19 cellular contexts compared by ENCODE assay signal in the genomic region with DNA sequence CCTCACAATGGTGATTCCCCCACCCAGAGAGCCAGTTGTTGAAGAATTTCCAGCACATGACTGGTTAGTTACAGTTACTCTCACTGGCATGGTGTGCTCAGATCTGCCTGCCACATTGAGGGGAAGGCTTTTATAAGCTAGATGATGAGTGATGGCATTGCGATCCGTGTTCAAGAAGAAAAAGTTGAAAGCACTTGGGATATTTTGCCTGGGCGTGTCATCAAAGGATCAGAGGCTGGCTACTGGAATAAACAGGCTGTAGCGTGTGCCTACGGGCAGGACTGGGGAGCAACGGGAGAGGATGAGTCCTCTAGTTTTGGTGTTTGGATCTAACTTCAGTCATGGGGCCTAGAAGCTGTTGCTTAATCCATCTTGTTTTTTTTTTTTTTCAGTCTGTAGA.
"Had no signal": no experiment of that assay in that cellular context is flagged by ENCODE, and none has a peak within 500 bp of the region (broad histone marks: within the 10 kb centered on the region; RNA-seq: fewer than 3 reads in every experiment).

No MANE protein-coding gene starts in this region.

- H3K9me3 Mint-ChIP-seq: activated CD4-positive, alpha-beta memory T cell treated with anti-CD3 and anti-CD28 coated beads, Interleukin-2, amount 10 ng/mL, durations not matched to agents 7 days and 5 days; natural killer cell; T-helper 1 cell treated with Interleukin-12 subunit alpha and Interleukin-12 subunit beta and Interleukin-4 antibody, amounts not matched to agents 30 μg/mL and 1 μg/mL, for 36 hours had no signal

- H3K27me3 ChIP-seq: left lung, upper lobe of left lung had no signal

- H3K9me3 ChIP-seq: left lung, thoracic aorta, upper lobe of left lung had no signal

- H3K27ac Mint-ChIP-seq: activated CD4-positive, alpha-beta memory T cell treated with anti-CD3 and anti-CD28 coated beads, Interleukin-2, amount 10 ng/mL, durations not matched to agents 7 days and 5 days; activated CD4-positive, alpha-beta T cell treated with anti-CD3 and anti-CD28 coated beads, Interleukin-2, amount 10 ng/mL, durations not matched to agents 24 days and 14 days; activated naive CD4-positive, alpha-beta T cell treated with anti-CD3 and anti-CD28 coated beads, Interleukin-2, amount 50 U/mL, for 72 hours; natural killer cell; T-helper 1 cell treated with Interleukin-12 subunit alpha and Interleukin-12 subunit beta and Interleukin-4 antibody, amounts not matched to agents 30 μg/mL and 1 μg/mL, for 36 hours had no signal

- ATAC-seq: activated CD4-positive, CD25-positive, alpha-beta regulatory T cell treated with anti-CD3 and anti-CD28 coated beads, Interleukin-2, amount 50 U/mL, for 24 hours; activated naive CD4-positive, alpha-beta T cell treated with anti-CD3 and anti-CD28 coated beads, Interleukin-2, amount 50 U/mL, for 72 hours; left lung; natural killer cell; sciatic nerve had no signal

- DNase-seq: activated CD4-positive, alpha-beta memory T cell treated with anti-CD3 and anti-CD28 coated beads, Interleukin-2, amount 10 ng/mL, durations not matched to agents 7 days and 5 days; activated CD4-positive, alpha-beta T cell treated with anti-CD3 and anti-CD28 coated beads, Interleukin-2, amount 10 ng/mL, durations not matched to agents 24 days and 14 days; aorta; central memory CD4-positive, alpha-beta T cell; dermis blood vessel endothelial cell; effector CD8-positive, alpha-beta T cell; left lung; midbrain; natural killer cell; stimulated activated CD4-positive, alpha-beta T cell treated with anti-CD3 and anti-CD28 coated beads, Interleukin-15, amount 100 ng/mL, for 24 hours; stimulated activated naive CD4-positive, alpha-beta T cell; upper lobe of left lung had no signal

- H3K4me3 Mint-ChIP-seq: activated CD4-positive, alpha-beta memory T cell treated with anti-CD3 and anti-CD28 coated beads, Interleukin-2, amount 10 ng/mL, durations not matched to agents 7 days and 5 days; activated CD4-positive, alpha-beta T cell treated with anti-CD3 and anti-CD28 coated beads, Interleukin-2, amount 10 ng/mL, durations not matched to agents 24 days and 14 days; brain; natural killer cell; T-helper 1 cell treated with Interleukin-12 subunit alpha and Interleukin-12 subunit beta and Interleukin-4 antibody, amounts not matched to agents 30 μg/mL and 1 μg/mL, for 36 hours had no signal

- H3K36me3 ChIP-seq: left lung, thoracic aorta, upper lobe of left lung had no signal

- H3K4me3 ChIP-seq: left lung, smooth muscle cell, thoracic aorta, upper lobe of left lung had no signal

- H3K36me3 Mint-ChIP-seq: activated naive CD4-positive, alpha-beta T cell treated with anti-CD3 and anti-CD28 coated beads, Interleukin-2, amount 50 U/mL, for 72 hours; natural killer cell had no signal

- H3K27me3 Mint-ChIP-seq: brain had no signal

- H3K4me1 Mint-ChIP-seq: activated CD4-positive, alpha-beta memory T cell treated with anti-CD3 and anti-CD28 coated beads, Interleukin-2, amount 10 ng/mL, durations not matched to agents 7 days and 5 days had no signal

- H3K27ac ChIP-seq: thoracic aorta had no signal
